1 cellular context compared by ENCODE assay signal in the genomic region with DNA sequence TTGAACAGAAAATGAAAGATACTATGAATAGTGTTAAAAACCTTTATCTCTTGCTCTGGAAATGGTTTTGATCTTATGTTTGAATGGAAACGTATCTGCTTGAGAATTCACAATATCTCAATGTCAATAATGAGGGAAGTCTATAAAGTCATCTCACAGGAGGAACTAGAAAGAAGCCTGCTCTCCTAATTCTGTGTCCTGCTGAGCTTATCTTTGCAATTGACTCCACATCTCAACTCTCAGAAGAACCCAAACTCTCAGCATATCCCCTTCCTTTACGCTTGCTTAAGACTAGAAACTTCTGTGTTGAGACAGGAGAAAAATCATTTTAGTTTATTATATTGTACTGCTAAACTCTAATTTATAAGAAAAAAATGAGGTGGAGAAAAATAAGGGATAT.
TF ChIP-seq lines count a peak whose summit lies in the region.

No MANE protein-coding gene starts in this region.

TF ChIP-seq in A549, 52 proteins besides CTCF, POLR2A, EP300 and RAD21:
- TF ChIP-seq JUNB (IDR thresholded peaks at IDR 0.05) (no peak), HEYL (CRISPR knock-in tag; IDR thresholded peaks at IDR 0.05) (no peak), POLR2AphosphoS2 (conservative IDR thresholded peaks at IDR 0.05; ENCODE audit: low read length) (no peak), FOSL2 (IDR thresholded peaks at IDR 0.05) (no peak), FOSL2 (CRISPR knock-in tag; IDR thresholded peaks at IDR 0.05) (no peak), NPAS2 (CRISPR knock-in tag; IDR thresholded peaks at IDR 0.05; ENCODE audit: borderline replicate concordance) (no peak), EHMT2 (IDR thresholded peaks at IDR 0.05; ENCODE audit: low read depth) (no peak), ZSCAN20 (CRISPR knock-in tag; IDR thresholded peaks at IDR 0.05) (no peak), ZFP36 (IDR thresholded peaks at IDR 0.05; ENCODE audit: borderline replicate concordance, partially characterized antibody) (no peak)
- TF ChIP-seq, protein P1, sequence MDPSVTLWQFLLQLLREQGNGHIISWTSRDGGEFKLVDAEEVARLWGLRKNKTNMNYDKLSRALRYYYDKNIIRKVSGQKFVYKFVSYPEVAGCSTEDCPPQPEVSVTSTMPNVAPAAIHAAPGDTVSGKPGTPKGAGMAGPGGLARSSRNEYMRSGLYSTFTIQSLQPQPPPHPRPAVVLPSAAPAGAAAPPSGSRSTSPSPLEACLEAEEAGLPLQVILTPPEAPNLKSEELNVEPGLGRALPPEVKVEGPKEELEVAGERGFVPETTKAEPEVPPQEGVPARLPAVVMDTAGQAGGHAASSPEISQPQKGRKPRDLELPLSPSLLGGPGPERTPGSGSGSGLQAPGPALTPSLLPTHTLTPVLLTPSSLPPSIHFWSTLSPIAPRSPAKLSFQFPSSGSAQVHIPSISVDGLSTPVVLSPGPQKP (IDR thresholded peaks at IDR 0.05; ENCODE audit: low read depth, low read length): no peak
- TF ChIP-seq, protein P2, sequence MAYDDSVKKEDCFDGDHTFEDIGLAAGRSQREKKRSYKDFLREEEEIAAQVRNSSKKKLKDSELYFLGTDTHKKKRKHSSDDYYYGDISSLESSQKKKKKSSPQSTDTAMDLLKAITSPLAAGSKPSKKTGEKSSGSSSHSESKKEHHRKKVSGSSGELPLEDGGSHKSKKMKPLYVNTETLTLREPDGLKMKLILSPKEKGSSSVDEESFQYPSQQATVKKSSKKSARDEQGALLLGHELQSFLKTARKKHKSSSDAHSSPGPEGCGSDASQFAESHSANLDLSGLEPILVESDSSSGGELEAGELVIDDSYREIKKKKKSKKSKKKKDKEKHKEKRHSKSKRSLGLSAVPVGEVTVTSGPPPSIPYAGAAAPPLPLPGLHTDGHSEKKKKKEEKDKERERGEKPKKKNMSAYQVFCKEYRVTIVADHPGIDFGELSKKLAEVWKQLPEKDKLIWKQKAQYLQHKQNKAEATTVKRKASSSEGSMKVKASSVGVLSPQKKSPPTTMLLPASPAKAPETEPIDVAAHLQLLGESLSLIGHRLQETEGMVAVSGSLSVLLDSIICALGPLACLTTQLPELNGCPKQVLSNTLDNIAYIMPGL (CRISPR knock-in tag; IDR thresholded peaks at IDR 0.05; ENCODE audit: borderline replicate concordance): no peak
